Comparison of ENCODE assay signal across 14 cellular contexts in genomic region chr5:93342563-93343061, GRCh38.
DNase-seq lines count a peak whose midpoint lies in the region; ATAC-seq and TF ChIP-seq lines count a peak whose summit lies in the region.
"Had no signal": no experiment of that assay in that cellular context is flagged by ENCODE, and none has a peak within 500 bp of the region (broad histone marks: within the 10 kb centered on the region; RNA-seq: fewer than 3 reads in every experiment).

No MANE protein-coding gene starts in this region.

- H2BK120ac ChIP-seq in mesenchymal stem cell (ENCODE audit: low read depth, low read length): no peak overlapping the region

- in situ Hi-C loops in GM13977 (cut with MboI; ENCODE audit: low pct_unique_long_range_greater_than_20kb, low sequenced_read_pairs, unreplicated experiment): no loop called here

- no peak overlapping the region for H2BK15ac ChIP-seq in mesenchymal stem cell (ENCODE audit: low read depth, poor library complexity, severe bottlenecking)

- no peak overlapping the region for H3K4me2 ChIP-seq in mesenchymal stem cell (ENCODE audit: low read length, poor library complexity, severe bottlenecking)

- WGBS in mesenchymal stem cell: 78% methylated on average over 6 of the region's 6 CpGs

- no peak overlapping the region for H3K27ac ChIP-seq in mesenchymal stem cell (ENCODE audit: low read length, poor library complexity, severe bottlenecking)
- H3K27ac ChIP-seq: ascending aorta, thoracic aorta had no signal

- H2AK5ac ChIP-seq in mesenchymal stem cell (ENCODE audit: low read length, severe bottlenecking): no peak overlapping the region

- peak overlapping the region in 1 of 2 experiments; percentile 59 for H2BK12ac ChIP-seq in mesenchymal stem cell (ENCODE audit: low read length in 2 of 2)

- H3K18ac ChIP-seq in mesenchymal stem cell (ENCODE audit: low read depth in 1 of 2, low read length in 2 of 2): no peak overlapping the region

- H3K9me3 ChIP-seq in mesenchymal stem cell (ENCODE audit: control insufficient read depth, low read length): no peaks in the 10 kb centered on the region
- H3K9me3 ChIP-seq: ascending aorta, thoracic aorta had no signal

- no peak overlapping the region for H3K4me3 ChIP-seq in mesenchymal stem cell (ENCODE audit: insufficient read depth in 1 of 2, low read depth in 1 of 2, low read length in 2 of 2)
- H3K4me3 ChIP-seq: ascending aorta, lung, thoracic aorta had no signal

- no peak overlapping the region for H3K14ac ChIP-seq in mesenchymal stem cell (ENCODE audit: low read length in 2 of 2)

- H3K4me1 ChIP-seq in mesenchymal stem cell (ENCODE audit: control insufficient read depth, insufficient read depth, low read depth, low read length): peaks cover 4% of the 10 kb centered on the region
- H3K4me1 ChIP-seq: ascending aorta had no signal

- H4K8ac ChIP-seq in mesenchymal stem cell (ENCODE audit: low read length): no peak overlapping the region

- no peak for TF ChIP-seq CTCF in GM13977 (IDR thresholded peaks at IDR 0.05; ENCODE audit: extremely low read depth, insufficient read depth, missing control alignments)

- no peak overlapping the region for H4K91ac ChIP-seq in mesenchymal stem cell (ENCODE audit: low read length)

- H3K4ac ChIP-seq in mesenchymal stem cell (ENCODE audit: low read depth in 1 of 2, low read length in 2 of 2): no peak overlapping the region

- no peaks in the 10 kb centered on the region for H3K79me1 ChIP-seq in mesenchymal stem cell (replicated peaks; ENCODE audit: low read length, poor library complexity, severe bottlenecking)

- H3K36me3 ChIP-seq in mesenchymal stem cell (ENCODE audit: control insufficient read depth in 1 of 2, insufficient read depth in 2 of 2, low read depth in 1 of 2, low read length in 2 of 2): no peaks in the 10 kb centered on the region
- H3K36me3 ChIP-seq: ascending aorta, thoracic aorta had no signal

- no peak overlapping the region for H2AFZ ChIP-seq in mesenchymal stem cell (ENCODE audit: low read depth, low read length)

- DNase-seq in GM13977 (ENCODE audit: low spot score) (peak; percentile 72), fibroblast of peridontal ligament (ENCODE audit: extremely low read depth) (peak; percentile 32), mesenchymal stem cell (no peak), HK-2 (ENCODE audit: unreplicated experiment) (no peak), NCI-H2107 (lab: John Stamatoyannopoulos, UW) (no peak)
- DNase-seq in activated CD4-positive, alpha-beta T cell treated with anti-CD3 and anti-CD28 coated beads, Interleukin-2, amount 50 U/mL, for 48 hours: no peak
- DNase-seq: activated CD4-positive, alpha-beta T cell treated with anti-CD3 and anti-CD28 coated beads, Interleukin-2, amount 10 ng/mL, durations not matched to agents 24 days and 14 days; CD4-positive, CD25-positive, alpha-beta regulatory T cell; erythroblast had no signal

- H3K27me3 ChIP-seq in mesenchymal stem cell (ENCODE audit: control insufficient read depth in 1 of 2, insufficient read depth in 1 of 2, low read length in 2 of 2): no peaks in the 10 kb centered on the region
- H3K27me3 ChIP-seq: ascending aorta had no signal

- H3K9ac ChIP-seq in mesenchymal stem cell (ENCODE audit: low read length): no peak overlapping the region

- H2BK5ac ChIP-seq in mesenchymal stem cell (ENCODE audit: low read depth, low read length, poor library complexity, severe bottlenecking): no peak overlapping the region

- H3K23ac ChIP-seq in mesenchymal stem cell (ENCODE audit: low read length in 2 of 2): no peak overlapping the region

- ATAC-seq in GM19438 (IDR thresholded peaks at IDR 0.05; ENCODE audit: low read depth, unreplicated experiment): peak; percentile 66
- peak; percentile 66 for ATAC-seq in HG03095 (IDR thresholded peaks at IDR 0.05; ENCODE audit: unreplicated experiment)

Comparison
In these comparisons a context has a peak if more than half of its experiments do, and no peak if none do; other contexts are left out.
1. DNase-seq: peak in GM13977 (single experiment) and fibroblast of peridontal ligament (single experiment); none in mesenchymal stem cell (single experiment), activated CD4-positive, alpha-beta T cell treated with anti-CD3 and anti-CD28 coated beads, Interleukin-2, amount 50 U/mL, for 48 hours (0 of 2), HK-2 (single experiment) and NCI-H2107 (single experiment).